In genomic region chr13:90107658-90108057, GRCh38 we compare ENCODE assay signal across 31 cellular contexts.
"Had no signal": no experiment of that assay in that cellular context is flagged by ENCODE, and none has a peak within 500 bp of the region (broad histone marks: within the 10 kb centered on the region; RNA-seq: fewer than 3 reads in every experiment).

No MANE protein-coding gene starts in this region.

- H3K4me3 ChIP-seq: ascending aorta, cardiac muscle cell, PC-9, SJCRH30, SK-N-MC had no signal

- H3K27me3 ChIP-seq: ascending aorta, cardiac muscle cell, SJCRH30 had no signal

- ATAC-seq: activated CD8-positive, alpha-beta T cell treated with anti-CD3 and anti-CD28 coated beads for 36 hours had no signal

- H3K36me3 ChIP-seq: ascending aorta, cardiac muscle cell, SJCRH30, WERI-Rb-1 had no signal

- H3K27ac ChIP-seq: ascending aorta, cardiac muscle cell, KMS-11, PC-9, SJCRH30, SK-N-MC, WERI-Rb-1 had no signal

- DNase-seq: activated CD4-positive, alpha-beta T cell treated with anti-CD3 and anti-CD28 coated beads, Interleukin-2, amount 10 ng/mL, durations not matched to agents 24 days and 14 days; activated CD4-positive, alpha-beta T cell treated with anti-CD3 and anti-CD28 coated beads, Interleukin-2, amount 50 U/mL, for 4 hours; activated CD4-positive, CD25-positive, alpha-beta regulatory T cell; activated CD8-positive, alpha-beta T cell treated with anti-CD3 and anti-CD28 coated beads for 36 hours; activated gamma-delta T cell; activated naive CD4-positive, alpha-beta T cell treated with Interleukin-2 at 50 U/mL for 16 hours; activated naive CD8-positive, alpha-beta T cell treated with anti-CD3 and anti-CD28 coated beads, Interleukin-2, amount 10 ng/mL, durations not matched to agents 7 days and 5 days; activated T-cell treated with anti-CD3 and anti-CD28 coated beads, Interleukin-2, amount 50 U/mL, for 1 hour; amygdala; MM.1S; MV-4-11; NCI-H1092; NCI-H1417; NCI-H146; NCI-H187; NCI-H2029 treated with DMSO at 0.1 percent for 48 hours; NCI-H2107; NCI-H2171; NCI-H510A; NCI-H526; NCI-H748 treated with DMSO at 0.1 percent for 48 hours; NK-92 treated with Interleukin-12 subunit alpha and Interleukin-12 subunit beta, amount 100 ng/mL, for 24 hours; PC-9; SHP77; SJCRH30; T1000; WERI-Rb-1 had no signal

- H3K4me1 ChIP-seq: ascending aorta, SJCRH30 had no signal

- H3K9me3 ChIP-seq: ascending aorta, SJCRH30 had no signal
